ENCODE assay signal across 15 cellular contexts in genomic region chr18:79912994-79913831, GRCh38. TPM values are rescaled to one million over a fixed set of nuclear protein-coding genes. Genes with fewer than 3 reads are reported as not detected.
DNase-seq lines count a peak whose midpoint lies in the region; ATAC-seq lines count a peak whose summit lies in the region.
"Had no signal": no experiment of that assay in that cellular context is flagged by ENCODE, and none has a peak within 500 bp of the region (broad histone marks: within the 10 kb centered on the region; RNA-seq: fewer than 3 reads in every experiment).

No MANE protein-coding gene starts in this region.

- peaks cover 16 to 21% of the 10 kb centered on the region in 2 donors for H3K36me3 Mint-ChIP-seq in activated T-cell treated with anti-CD3 and anti-CD28 coated beads, Interleukin-2, amount 50 U/mL, for 72 hours (ENCODE audit: insufficient read depth in 2 of 2)
- H3K36me3 Mint-ChIP-seq in activated CD8-positive, alpha-beta memory T cell treated with anti-CD3 and anti-CD28 coated beads, Interleukin-2, amount 10 ng/mL, durations not matched to agents 7 days and 5 days = peaks cover 39% of the 10 kb centered on the region

- H3K9me3 ChIP-seq in skeletal muscle tissue (ENCODE audit: control insufficient read depth in 3 of 3, low read length in 3 of 3) = no peaks in the 10 kb centered on the region
- H3K9me3 ChIP-seq: upper lobe of left lung had no signal

- no peaks in the 10 kb centered on the region for H3K9me3 Mint-ChIP-seq in activated T-cell treated with anti-CD3 and anti-CD28 coated beads, Interleukin-2, amount 50 U/mL, for 72 hours
- H3K9me3 Mint-ChIP-seq in activated CD8-positive, alpha-beta memory T cell treated with anti-CD3 and anti-CD28 coated beads, Interleukin-2, amount 10 ng/mL, durations not matched to agents 7 days and 5 days (ENCODE audit: low read depth) = peaks cover 3% of the 10 kb centered on the region

- peak overlapping the region in 1 of 3 donors; percentile 77 for H3K9ac ChIP-seq in skeletal muscle tissue (ENCODE audit: low read depth in 1 of 3, low read length in 3 of 3)
- H3K9ac ChIP-seq: parathyroid adenoma had no signal

- ATAC-seq in activated T-cell treated with anti-CD3 and anti-CD28 coated beads, Interleukin-2, amount 50 U/mL, for 72 hours (replicated peaks in 1 of 2) = peak; percentile 14 to 29
- no peak for ATAC-seq in activated CD8-positive, alpha-beta memory T cell treated with anti-CD3 and anti-CD28 coated beads, Interleukin-2, amount 10 ng/mL, durations not matched to agents 7 days and 5 days
- ATAC-seq in left lobe of liver (peak; percentile 2), HG02884 (IDR thresholded peaks at IDR 0.05; ENCODE audit: unreplicated experiment) (no peak)

- peaks cover 7 to 24% (median 8%) of the 10 kb centered on the region in 3 donors for H3K4me1 ChIP-seq in skeletal muscle tissue (ENCODE audit: control insufficient read depth in 3 of 3, insufficient read depth in 3 of 3, low read length in 3 of 3)
- H3K4me1 ChIP-seq: parathyroid adenoma, upper lobe of left lung had no signal

- peak overlapping the region; percentile 65 for H3K27ac ChIP-seq in skeletal muscle tissue (ENCODE audit: low read depth, low read length)
- H3K27ac ChIP-seq: parathyroid adenoma, upper lobe of left lung had no signal

- peaks cover 11 to 26% (median 24%) of the 10 kb centered on the region in 3 donors for H3K36me3 ChIP-seq in skeletal muscle tissue (ENCODE audit: control insufficient read depth in 3 of 3, insufficient read depth in 3 of 3, low read length in 3 of 3)

- no peaks in the 10 kb centered on the region for H3K27me3 Mint-ChIP-seq in activated T-cell treated with anti-CD3 and anti-CD28 coated beads, Interleukin-2, amount 50 U/mL, for 72 hours (ENCODE audit: low read depth)
- no peaks in the 10 kb centered on the region for H3K27me3 Mint-ChIP-seq in activated CD8-positive, alpha-beta memory T cell treated with anti-CD3 and anti-CD28 coated beads, Interleukin-2, amount 10 ng/mL, durations not matched to agents 7 days and 5 days

- CTCF ChIA-PET in activated CD8-positive, alpha-beta memory T cell treated with anti-CD3 and anti-CD28 coated beads, Interleukin-2, amount 10 ng/mL, durations not matched to agents 7 days and 5 days (lab: Charles Lee) = no interaction called here

- H3K27me3 ChIP-seq in skeletal muscle tissue (ENCODE audit: control insufficient read depth in 3 of 3, insufficient read depth in 3 of 3, low read length in 3 of 3) = no peaks in the 10 kb centered on the region
- H3K27me3 ChIP-seq: upper lobe of left lung had no signal

- H3K27ac Mint-ChIP-seq in activated T-cell treated with anti-CD3 and anti-CD28 coated beads, Interleukin-2, amount 50 U/mL, for 72 hours = no peak overlapping the region
- no peak overlapping the region for H3K27ac Mint-ChIP-seq in activated CD8-positive, alpha-beta memory T cell treated with anti-CD3 and anti-CD28 coated beads, Interleukin-2, amount 10 ng/mL, durations not matched to agents 7 days and 5 days

- peaks cover 24% of the 10 kb centered on the region for H3K4me1 Mint-ChIP-seq in activated T-cell treated with anti-CD3 and anti-CD28 coated beads, Interleukin-2, amount 50 U/mL, for 72 hours (ENCODE audit: low read depth)
- H3K4me1 Mint-ChIP-seq in activated CD8-positive, alpha-beta memory T cell treated with anti-CD3 and anti-CD28 coated beads, Interleukin-2, amount 10 ng/mL, durations not matched to agents 7 days and 5 days = peaks cover 28% of the 10 kb centered on the region

- peak overlapping the region in 2 of 3 donors; percentile 0 to 18 for H3K4me3 ChIP-seq in skeletal muscle tissue (ENCODE audit: low read length in 3 of 3)
- H3K4me3 ChIP-seq: upper lobe of left lung had no signal

- H3K4me3 Mint-ChIP-seq in activated T-cell treated with anti-CD3 and anti-CD28 coated beads, Interleukin-2, amount 50 U/mL, for 72 hours = peak overlapping the region in 1 of 2 donors; percentile 23
- H3K4me3 Mint-ChIP-seq in activated CD8-positive, alpha-beta memory T cell treated with anti-CD3 and anti-CD28 coated beads, Interleukin-2, amount 10 ng/mL, durations not matched to agents 7 days and 5 days = no peak overlapping the region

- DNase-seq in activated T-cell treated with anti-CD3 and anti-CD28 coated beads, Interleukin-2, amount 50 U/mL, for 72 hours = no peak
- no peak for DNase-seq in activated T-cell treated with anti-CD3 and anti-CD28 coated beads, Interleukin-2, amount 50 U/mL, for 48 hours
- DNase-seq in activated CD8-positive, alpha-beta memory T cell treated with anti-CD3 and anti-CD28 coated beads, Interleukin-2, amount 10 ng/mL, durations not matched to agents 7 days and 5 days = peak; percentile 31
- DNase-seq in left lobe of liver (ENCODE audit: low spot score) (peak; percentile 43), T-helper 9 cell (no peak), NCI-H146 (lab: John Stamatoyannopoulos, UW) (no peak)
- DNase-seq: ACHN; activated CD4-positive, CD25-positive, alpha-beta regulatory T cell treated with anti-CD3 and anti-CD28 coated beads, Interleukin-2, amount 50 U/mL, for 72 hours; erythroblast; NCI-H345 had no signal

RNA-seq across cellular contexts. Expression of gene SLC66A2, which starts 38.2 kb away (rescaled TPM):
- 10 to 100 TPM; 35.1 to 40.1 TPM for total RNA-seq in activated T-cell treated with anti-CD3 and anti-CD28 coated beads, Interleukin-2, amount 50 U/mL, for 72 hours
- total RNA-seq in activated CD8-positive, alpha-beta memory T cell treated with anti-CD3 and anti-CD28 coated beads, Interleukin-2, amount 10 ng/mL, durations not matched to agents 7 days and 5 days = 10 to 100 TPM; 23.4 TPM
- total RNA-seq in left lobe of liver (140 TPM), skeletal muscle tissue (20.4 TPM)

RNA-seq across cellular contexts. Expression of gene HSBP1L1, which starts 51.2 kb away (rescaled TPM):
- 10 to 100 TPM; 11.2 to 11.8 TPM for total RNA-seq in activated T-cell treated with anti-CD3 and anti-CD28 coated beads, Interleukin-2, amount 50 U/mL, for 72 hours
- 1 to 10 TPM; 1.1 to 5.0 TPM for total RNA-seq in activated CD8-positive, alpha-beta memory T cell treated with anti-CD3 and anti-CD28 coated beads, Interleukin-2, amount 10 ng/mL, durations not matched to agents 7 days and 5 days
- 20.2 TPM for total RNA-seq in left lobe of liver
- total RNA-seq in skeletal muscle tissue = 2.1 TPM
- total RNA-seq: OCI-LY7 had no signal

Comparison
In these comparisons a context has a peak if more than half of its experiments do, and no peak if none do; other contexts are left out.
1. ATAC-seq: peak in activated T-cell treated with anti-CD3 and anti-CD28 coated beads, Interleukin-2, amount 50 U/mL, for 72 hours (2 of 2) and left lobe of liver (single experiment); none in activated CD8-positive, alpha-beta memory T cell treated with anti-CD3 and anti-CD28 coated beads, Interleukin-2, amount 10 ng/mL, durations not matched to agents 7 days and 5 days (single experiment) and HG02884 (single experiment).
2. DNase-seq: peak in activated CD8-positive, alpha-beta memory T cell treated with anti-CD3 and anti-CD28 coated beads, Interleukin-2, amount 10 ng/mL, durations not matched to agents 7 days and 5 days (single experiment) and left lobe of liver (single experiment); none in activated T-cell treated with anti-CD3 and anti-CD28 coated beads, Interleukin-2, amount 50 U/mL, for 72 hours (0 of 2), activated T-cell treated with anti-CD3 and anti-CD28 coated beads, Interleukin-2, amount 50 U/mL, for 48 hours (0 of 2), T-helper 9 cell (single experiment) and NCI-H146 (single experiment).